In the genomic region with DNA sequence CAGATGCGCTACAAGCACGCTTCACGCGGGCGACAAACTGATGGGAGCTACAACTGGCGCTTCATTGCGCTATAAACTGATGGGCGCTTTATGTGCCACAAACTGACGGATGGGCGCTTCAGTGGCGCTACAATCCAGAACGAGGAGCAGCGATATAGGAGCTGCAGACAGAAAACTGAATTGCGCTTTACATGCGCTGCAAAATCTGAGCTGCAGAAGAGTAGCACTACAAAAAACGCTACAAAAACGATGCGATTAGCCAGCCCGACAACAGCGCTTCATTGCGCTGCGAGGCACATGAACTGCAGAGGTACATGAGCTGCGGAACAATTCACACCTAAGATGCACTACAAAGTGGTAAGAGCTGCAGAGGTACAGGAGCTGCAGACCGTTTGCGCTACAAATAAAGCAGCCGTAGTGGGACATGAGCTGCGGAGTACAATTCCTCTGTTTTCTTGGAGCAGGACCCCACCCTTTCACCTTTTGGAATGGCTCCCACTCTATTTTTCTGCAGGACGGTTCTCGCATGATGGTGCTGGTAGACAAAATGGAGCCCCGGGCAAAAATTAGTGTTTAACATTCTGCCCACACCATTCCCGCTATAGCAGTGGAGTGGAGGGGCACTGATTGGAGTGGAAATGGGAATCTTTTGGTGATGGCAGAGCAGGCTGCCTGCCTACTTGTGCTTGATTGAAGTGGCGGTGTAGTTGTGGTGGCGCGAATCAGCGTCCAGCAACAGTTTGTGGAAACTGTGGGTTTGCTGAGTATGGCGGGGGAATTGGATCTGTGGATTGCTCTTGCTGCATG, we compare ENCODE assay signal across 1 cellular context.
TF ChIP-seq lines count a peak whose summit lies in the region.

No MANE protein-coding gene starts in this region.

TF ChIP-seq in IMR-90, 13 proteins besides CTCF, POLR2A, EP300 and RAD21 (continued from another document):
- TF ChIP-seq, protein P1, sequence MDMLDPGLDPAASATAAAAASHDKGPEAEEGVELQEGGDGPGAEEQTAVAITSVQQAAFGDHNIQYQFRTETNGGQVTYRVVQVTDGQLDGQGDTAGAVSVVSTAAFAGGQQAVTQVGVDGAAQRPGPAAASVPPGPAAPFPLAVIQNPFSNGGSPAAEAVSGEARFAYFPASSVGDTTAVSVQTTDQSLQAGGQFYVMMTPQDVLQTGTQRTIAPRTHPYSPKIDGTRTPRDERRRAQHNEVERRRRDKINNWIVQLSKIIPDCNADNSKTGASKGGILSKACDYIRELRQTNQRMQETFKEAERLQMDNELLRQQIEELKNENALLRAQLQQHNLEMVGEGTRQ (IDR thresholded peaks at IDR 0.05; ENCODE audit: low read depth, low read length), result no peak
- TF ChIP-seq CEBPB (IDR thresholded peaks at IDR 0.05; ENCODE audit: low read depth, low read length) (no peak), MXI1 (IDR thresholded peaks at IDR 0.05; ENCODE audit: borderline replicate concordance, low read depth, low read length) (no peak), MAZ (IDR thresholded peaks at IDR 0.05; ENCODE audit: borderline replicate concordance, low read depth, low read length) (no peak)
- TF ChIP-seq, protein P2, sequence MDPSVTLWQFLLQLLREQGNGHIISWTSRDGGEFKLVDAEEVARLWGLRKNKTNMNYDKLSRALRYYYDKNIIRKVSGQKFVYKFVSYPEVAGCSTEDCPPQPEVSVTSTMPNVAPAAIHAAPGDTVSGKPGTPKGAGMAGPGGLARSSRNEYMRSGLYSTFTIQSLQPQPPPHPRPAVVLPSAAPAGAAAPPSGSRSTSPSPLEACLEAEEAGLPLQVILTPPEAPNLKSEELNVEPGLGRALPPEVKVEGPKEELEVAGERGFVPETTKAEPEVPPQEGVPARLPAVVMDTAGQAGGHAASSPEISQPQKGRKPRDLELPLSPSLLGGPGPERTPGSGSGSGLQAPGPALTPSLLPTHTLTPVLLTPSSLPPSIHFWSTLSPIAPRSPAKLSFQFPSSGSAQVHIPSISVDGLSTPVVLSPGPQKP (IDR thresholded peaks at IDR 0.05; ENCODE audit: borderline replicate concordance, low read depth, low read length), result no peak
